ENCODE assay signal across 1 cellular context in the genomic region with DNA sequence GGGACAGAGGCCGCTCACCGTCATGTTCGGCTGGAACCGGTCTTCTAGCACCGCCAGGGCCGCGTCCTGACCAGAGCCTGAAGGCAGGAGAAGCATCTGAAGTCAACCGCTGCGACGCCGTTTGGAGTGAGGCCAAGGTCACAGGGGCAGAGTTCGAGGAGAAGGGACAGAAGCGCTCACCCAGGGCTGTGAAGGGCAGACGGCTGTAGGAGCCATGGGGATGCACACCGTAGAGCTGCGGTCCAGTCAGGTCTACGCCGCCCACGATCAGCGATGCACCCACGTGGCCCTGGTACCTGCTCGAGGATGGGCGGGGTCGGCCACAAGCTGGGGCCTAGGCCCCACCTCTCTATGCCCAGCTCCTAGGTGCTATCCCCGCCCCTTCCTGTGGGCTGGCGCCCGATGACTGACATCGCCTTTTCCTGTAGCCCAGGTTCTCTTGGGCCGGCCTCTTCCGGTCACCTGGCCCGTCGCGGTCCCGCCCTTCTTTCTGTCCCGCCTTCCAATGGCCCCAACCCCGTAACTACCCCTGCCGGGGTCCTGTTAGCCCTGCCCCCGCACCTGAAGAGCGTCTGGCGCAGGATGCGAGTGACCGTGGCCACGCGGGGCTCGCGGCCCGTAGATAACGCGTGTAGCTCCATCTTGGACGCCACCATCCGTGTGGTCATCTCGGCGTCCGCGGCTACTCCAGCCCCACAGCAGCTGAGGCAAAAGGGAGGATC.
TF ChIP-seq lines count a peak whose summit lies in the region.

No MANE protein-coding gene starts in this region.

TF ChIP-seq in GM23338, 12 proteins besides CTCF, POLR2A, EP300 and RAD21 (continued from another document):
- TF ChIP-seq, protein P1, sequence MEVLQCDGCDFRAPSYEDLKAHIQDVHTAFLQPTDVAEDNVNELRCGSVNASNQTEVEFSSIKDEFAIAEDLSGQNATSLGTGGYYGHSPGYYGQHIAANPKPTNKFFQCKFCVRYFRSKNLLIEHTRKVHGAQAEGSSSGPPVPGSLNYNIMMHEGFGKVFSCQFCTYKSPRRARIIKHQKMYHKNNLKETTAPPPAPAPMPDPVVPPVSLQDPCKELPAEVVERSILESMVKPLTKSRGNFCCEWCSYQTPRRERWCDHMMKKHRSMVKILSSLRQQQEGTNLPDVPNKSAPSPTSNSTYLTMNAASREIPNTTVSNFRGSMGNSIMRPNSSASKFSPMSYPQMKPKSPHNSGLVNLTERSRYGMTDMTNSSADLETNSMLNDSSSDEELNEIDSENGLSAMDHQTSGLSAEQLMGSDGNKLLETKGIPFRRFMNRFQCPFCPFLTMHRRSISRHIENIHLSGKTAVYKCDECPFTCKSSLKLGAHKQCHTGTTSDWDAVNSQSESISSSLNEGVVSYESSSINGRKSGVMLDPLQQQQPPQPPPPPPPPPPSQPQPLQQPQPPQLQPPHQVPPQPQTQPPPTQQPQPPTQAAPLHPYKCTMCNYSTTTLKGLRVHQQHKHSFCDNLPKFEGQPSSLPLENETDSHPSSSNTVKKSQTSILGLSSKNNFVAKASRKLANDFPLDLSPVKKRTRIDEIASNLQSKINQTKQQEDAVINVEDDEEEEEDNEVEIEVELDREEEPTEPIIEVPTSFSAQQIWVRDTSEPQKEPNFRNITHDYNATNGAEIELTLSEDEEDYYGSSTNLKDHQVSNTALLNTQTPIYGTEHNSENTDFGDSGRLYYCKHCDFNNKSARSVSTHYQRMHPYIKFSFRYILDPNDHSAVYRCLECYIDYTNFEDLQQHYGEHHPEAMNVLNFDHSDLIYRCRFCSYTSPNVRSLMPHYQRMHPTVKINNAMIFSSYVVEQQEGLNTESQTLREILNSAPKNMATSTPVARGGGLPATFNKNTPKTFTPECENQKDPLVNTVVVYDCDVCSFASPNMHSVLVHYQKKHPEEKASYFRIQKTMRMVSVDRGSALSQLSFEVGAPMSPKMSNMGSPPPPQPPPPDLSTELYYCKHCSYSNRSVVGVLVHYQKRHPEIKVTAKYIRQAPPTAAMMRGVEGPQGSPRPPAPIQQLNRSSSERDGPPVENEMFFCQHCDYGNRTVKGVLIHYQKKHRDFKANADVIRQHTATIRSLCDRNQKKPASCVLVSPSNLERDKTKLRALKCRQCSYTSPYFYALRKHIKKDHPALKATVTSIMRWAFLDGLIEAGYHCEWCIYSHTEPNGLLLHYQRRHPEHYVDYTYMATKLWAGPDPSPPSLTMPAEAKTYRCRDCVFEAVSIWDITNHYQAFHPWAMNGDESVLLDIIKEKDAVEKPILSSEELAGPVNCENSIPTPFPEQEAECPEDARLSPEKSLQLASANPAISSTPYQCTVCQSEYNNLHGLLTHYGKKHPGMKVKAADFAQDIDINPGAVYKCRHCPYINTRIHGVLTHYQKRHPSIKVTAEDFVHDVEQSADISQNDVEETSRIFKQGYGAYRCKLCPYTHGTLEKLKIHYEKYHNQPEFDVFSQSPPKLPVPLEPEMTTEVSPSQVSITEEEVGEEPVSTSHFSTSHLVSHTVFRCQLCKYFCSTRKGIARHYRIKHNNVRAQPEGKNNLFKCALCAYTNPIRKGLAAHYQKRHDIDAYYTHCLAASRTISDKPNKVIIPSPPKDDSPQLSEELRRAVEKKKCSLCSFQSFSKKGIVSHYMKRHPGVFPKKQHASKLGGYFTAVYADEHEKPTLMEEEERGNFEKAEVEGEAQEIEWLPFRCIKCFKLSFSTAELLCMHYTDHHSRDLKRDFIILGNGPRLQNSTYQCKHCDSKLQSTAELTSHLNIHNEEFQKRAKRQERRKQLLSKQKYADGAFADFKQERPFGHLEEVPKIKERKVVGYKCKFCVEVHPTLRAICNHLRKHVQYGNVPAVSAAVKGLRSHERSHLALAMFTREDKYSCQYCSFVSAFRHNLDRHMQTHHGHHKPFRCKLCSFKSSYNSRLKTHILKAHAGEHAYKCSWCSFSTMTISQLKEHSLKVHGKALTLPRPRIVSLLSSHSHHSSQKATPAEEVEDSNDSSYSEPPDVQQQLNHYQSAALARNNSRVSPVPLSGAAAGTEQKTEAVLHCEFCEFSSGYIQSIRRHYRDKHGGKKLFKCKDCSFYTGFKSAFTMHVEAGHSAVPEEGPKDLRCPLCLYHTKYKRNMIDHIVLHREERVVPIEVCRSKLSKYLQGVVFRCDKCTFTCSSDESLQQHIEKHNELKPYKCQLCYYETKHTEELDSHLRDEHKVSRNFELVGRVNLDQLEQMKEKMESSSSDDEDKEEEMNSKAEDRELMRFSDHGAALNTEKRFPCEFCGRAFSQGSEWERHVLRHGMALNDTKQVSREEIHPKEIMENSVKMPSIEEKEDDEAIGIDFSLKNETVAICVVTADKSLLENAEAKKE (CRISPR knock-in tag; IDR thresholded peaks at IDR 0.05) = no peak
- no peak for TF ChIP-seq NANOG (IDR thresholded peaks at IDR 0.05; ENCODE audit: borderline replicate concordance)
- no peak for TF ChIP-seq JUNB (IDR thresholded peaks at IDR 0.05; ENCODE audit: unreplicated experiment)
- no peak for TF ChIP-seq ZNF331 (CRISPR knock-in tag; IDR thresholded peaks at IDR 0.05; ENCODE audit: low read depth)
- TF ChIP-seq, protein P2, sequence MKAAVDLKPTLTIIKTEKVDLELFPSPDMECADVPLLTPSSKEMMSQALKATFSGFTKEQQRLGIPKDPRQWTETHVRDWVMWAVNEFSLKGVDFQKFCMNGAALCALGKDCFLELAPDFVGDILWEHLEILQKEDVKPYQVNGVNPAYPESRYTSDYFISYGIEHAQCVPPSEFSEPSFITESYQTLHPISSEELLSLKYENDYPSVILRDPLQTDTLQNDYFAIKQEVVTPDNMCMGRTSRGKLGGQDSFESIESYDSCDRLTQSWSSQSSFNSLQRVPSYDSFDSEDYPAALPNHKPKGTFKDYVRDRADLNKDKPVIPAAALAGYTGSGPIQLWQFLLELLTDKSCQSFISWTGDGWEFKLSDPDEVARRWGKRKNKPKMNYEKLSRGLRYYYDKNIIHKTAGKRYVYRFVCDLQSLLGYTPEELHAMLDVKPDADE (IDR thresholded peaks at IDR 0.05) = peak; percentile 40; the same call in 1 of the 2 replicates
